In genomic region chr4:74395633-74396032, GRCh38 we compare ENCODE assay signal across 27 cellular contexts. TPM values are rescaled to one million over a fixed set of nuclear protein-coding genes. Genes with fewer than 3 reads are reported as not detected.
DNase-seq lines count a peak whose midpoint lies in the region; ATAC-seq and TF ChIP-seq lines count a peak whose summit lies in the region.
"Had no signal": no experiment of that assay in that cellular context is flagged by ENCODE, and none has a peak within 500 bp of the region (broad histone marks: within the 10 kb centered on the region; RNA-seq: fewer than 3 reads in every experiment).

No MANE protein-coding gene starts in this region.

- H3K9ac ChIP-seq in fibroblast of lung (ENCODE audit: insufficient read depth, low read length), result no peak overlapping the region
- H3K9ac ChIP-seq: GM23248 had no signal

- H4K20me1 ChIP-seq in fibroblast of lung (ENCODE audit: control insufficient read depth, extremely low read depth, insufficient read depth, low read length), result no peaks in the 10 kb centered on the region

- ATAC-seq in HG02642 (IDR thresholded peaks at IDR 0.05; ENCODE audit: poor library complexity, unreplicated experiment) (no peak), GM18520 (IDR thresholded peaks at IDR 0.05; ENCODE audit: unreplicated experiment) (no peak)
- ATAC-seq: activated T-cell treated with anti-CD3 and anti-CD28 coated beads, Interleukin-2, amount 50 U/mL, for 4 hours; left lung; natural killer cell treated with Interleukin-12 subunit alpha and Interleukin-12 subunit beta and Interleukin-15 and Interleukin-18, amount 100 ng/mL, for 72 hours; SK-N-SH treated with all-trans-retinoic acid at 6 μM for 48 hours; stimulated activated naive B cell treated with anti-CD40 and anti-IgM and Interleukin-4, amounts not matched to agents 10 μg/mL and 1 μg/mL and 100 μg/mL, for 72 hours had no signal

- TF ChIP-seq CTCF in fibroblast of lung (conservative IDR thresholded peaks at IDR 0.05 in 1 of 2, IDR thresholded peaks at IDR 0.05 in 1 of 2; ENCODE audit: low read depth in 1 of 2, low read length in 2 of 2), result no peak

- peak; percentile 23 for DNase-seq in EL
- peak; percentile 66 for DNase-seq in RPMI7951 (ENCODE audit: low read depth)
- peak; percentile 61 to 82 for DNase-seq in fibroblast of lung (ENCODE audit: low read depth in 2 of 2)
- peak; percentile 9 for DNase-seq in myocyte (ENCODE audit: low read depth)
- no peak for DNase-seq in nucleus accumbens (lab: John Stamatoyannopoulos, UW)
- DNase-seq in T1000 (lab: John Stamatoyannopoulos, UW), result no peak
- DNase-seq: activated CD4-positive, alpha-beta T cell treated with anti-CD3 and anti-CD28 coated beads, Interleukin-2, amount 10 ng/mL, durations not matched to agents 24 days and 14 days; activated T-cell treated with anti-CD3 and anti-CD28 coated beads, Interleukin-2, amount 50 U/mL, for 4 hours; CD4-positive, CD25-positive, alpha-beta regulatory T cell; dermis blood vessel endothelial cell; GM23248; Karpas-422; left lung; NCI-H1694 treated with DMSO at 0.1 percent for 48 hours; NCI-H2171 treated with DMSO at 0.1 percent for 48 hours; NCI-H526; ovary; stimulated activated CD4-positive, alpha-beta T cell treated with anti-CD3 and anti-CD28 coated beads, Interleukin-4, amount 100 ng/mL, for 24 hours; stimulated activated naive B cell treated with anti-CD40 and anti-IgM and Interleukin-4, amounts not matched to agents 10 μg/mL and 1 μg/mL and 100 μg/mL, for 72 hours; T-helper 2 cell; uterus; WERI-Rb-1 had no signal

- H3K4me3 ChIP-seq in fibroblast of lung (replicated peaks in 1 of 4; ENCODE audit: control extremely low read depth in 1 of 4, insufficient read depth in 1 of 4, low read depth in 3 of 4, low read length in 4 of 4), result no peak overlapping the region
- H3K4me3 ChIP-seq: cardiac muscle cell, GM23248, left lung, ovary, uterus had no signal

- H3K9me3 ChIP-seq in fibroblast of lung (ENCODE audit: control insufficient read depth, insufficient read depth, low read depth, low read length), result no peaks in the 10 kb centered on the region
- H3K9me3 ChIP-seq: left lung, ovary, uterus had no signal

- H3K27me3 ChIP-seq in fibroblast of lung (ENCODE audit: control insufficient read depth, insufficient read depth, low read length), result no peaks in the 10 kb centered on the region
- H3K27me3 ChIP-seq: left lung, ovary, uterus had no signal

- peaks cover 7% of the 10 kb centered on the region for H3K4me1 ChIP-seq in fibroblast of lung (ENCODE audit: control insufficient read depth, extremely low read depth, insufficient read depth, low read length)
- H3K4me1 ChIP-seq: left lung, uterus had no signal

- H3K36me3 ChIP-seq in fibroblast of lung (ENCODE audit: control insufficient read depth, insufficient read depth, low read length), result no peaks in the 10 kb centered on the region
- H3K36me3 ChIP-seq: cardiac muscle cell, left lung, ovary, uterus, WERI-Rb-1 had no signal

- H2AFZ ChIP-seq in fibroblast of lung (ENCODE audit: low read length), result no peak overlapping the region
- H2AFZ ChIP-seq: GM23248 had no signal

- H3K79me2 ChIP-seq in fibroblast of lung (ENCODE audit: control insufficient read depth, insufficient read depth, low read length), result no peaks in the 10 kb centered on the region

- peak overlapping the region; percentile 7 for H3K4me2 ChIP-seq in fibroblast of lung (ENCODE audit: extremely low read depth, insufficient read depth, low read length)

- H3K27ac ChIP-seq in fibroblast of lung (ENCODE audit: insufficient read depth, low read length), result no peak overlapping the region
- H3K27ac ChIP-seq: cardiac muscle cell, GM23248, left lung, ovary, uterus, WERI-Rb-1 had no signal

RNA-seq across cellular contexts. Expression of gene EREG, which starts 30.7 kb away (rescaled TPM):
- total RNA-seq in RPMI7951 (2014; rRNA removed; shearing (Covaris generic)), result 46.3 TPM in 2 replicates
- total RNA-seq in fibroblast of lung (2.8 and 9.9 TPM in 2 replicates), myocyte (0.05 TPM in 1 of 2 replicates, not detected in the other)
- polyA plus RNA-seq in fibroblast of lung, result 0.41 and 2.0 TPM in 2 replicates
- polyA plus RNA-seq in fibroblast of lung (2012), result 0.22 and 1.7 TPM in 2 replicates
- polyA minus RNA-seq in fibroblast of lung (ENCODE audit: low replicate concordance), result 0.27 and 0.70 TPM in 2 replicates
- not detected for polyA plus RNA-seq in myocyte (2012)
- total RNA-seq: activated CD4-positive, alpha-beta T cell treated with anti-CD3 and anti-CD28 coated beads, Interleukin-2, amount 10 ng/mL, durations not matched to agents 24 days and 14 days; cardiac muscle cell; natural killer cell treated with Interleukin-12 subunit alpha and Interleukin-12 subunit beta and Interleukin-15 and Interleukin-18, amount 100 ng/mL, for 72 hours had no signal
- polyA plus RNA-seq: cardiac muscle cell; CD4-positive, CD25-positive, alpha-beta regulatory T cell had no signal

RNA-seq across cellular contexts. Expression of gene AREG, which starts 49.3 kb away (rescaled TPM):
- total RNA-seq in RPMI7951 (2014; rRNA removed; shearing (Covaris generic)), result 2.4 and 4.1 TPM in 2 replicates
- total RNA-seq in fibroblast of lung, result 1.5 and 2.0 TPM in 2 replicates
- polyA plus RNA-seq in fibroblast of lung, result 0.50 and 3.9 TPM in 2 replicates
- 0.28 and 3.5 TPM in 2 replicates for polyA plus RNA-seq in fibroblast of lung (2012)
- 0.37 TPM in 1 of 2 replicates, not detected in the other for polyA minus RNA-seq in fibroblast of lung (ENCODE audit: low replicate concordance)
- total RNA-seq in myocyte, result not detected in 2 replicates
- polyA plus RNA-seq in myocyte (2012), result 0.10 TPM
- total RNA-seq: cardiac muscle cell had no signal

Comparison
In these comparisons a context has a peak if more than half of its experiments do, and no peak if none do; other contexts are left out.
1. DNase-seq: peak in EL (single experiment), RPMI7951 (single experiment), fibroblast of lung (2 of 2) and myocyte (single experiment); none in nucleus accumbens (0 of 56) and T1000 (single experiment).